8 cellular contexts compared by ENCODE assay signal in genomic region chr11:70650075-70650909, GRCh38.
A peak's percentile ranks its signal among the peaks of the same experiment; 100 is the strongest.
DNase-seq lines count a peak whose midpoint lies in the region; ATAC-seq, FAIRE-seq and TF ChIP-seq lines count a peak whose summit lies in the region.

No MANE protein-coding gene starts in this region.

- peaks cover 17% of the 10 kb centered on the region for H3K4me1 Mint-ChIP-seq in neural crest cell

- H3K9me3 Mint-ChIP-seq in neural crest cell: no peaks in the 10 kb centered on the region

- no peak overlapping the region for H3K4me3 Mint-ChIP-seq in neural crest cell

- no peak overlapping the region for H3K27ac ChIP-seq in kidney (ENCODE audit: low read depth in 2 of 2, low read length in 2 of 2)

- no peak overlapping the region for H3K9ac ChIP-seq in kidney (ENCODE audit: low read length in 2 of 2)

- intact Hi-C loops in kidney (cut with DNase I): no loop called here

- no peaks in the 10 kb centered on the region for H3K36me3 ChIP-seq in kidney (ENCODE audit: control insufficient read depth in 1 of 2, insufficient read depth in 2 of 2, low read length in 2 of 2)

- no peaks in the 10 kb centered on the region for H3K36me3 Mint-ChIP-seq in neural crest cell (ENCODE audit: low read depth)

- FAIRE-seq in kidney (lab: Jason Lieb, UNC): no peak

- DNase-seq in AG08395 (ENCODE audit: low spot score) (peak; percentile 90), HCEC 1CT (peak; percentile 45), SW480 (ENCODE audit: low spot score) (peak; percentile 75), epithelial cell of proximal tubule (ENCODE audit: low read depth) (no peak), neural crest cell (ENCODE audit: low read depth, low spot score) (peak; percentile 92), kidney (no peak)
- DNase-seq in activated CD4-positive, CD25-positive, alpha-beta regulatory T cell treated with anti-CD3 and anti-CD28 coated beads, Interleukin-2, amount 50 U/mL, for 72 hours: no peak

- no peak overlapping the region for H3K27ac Mint-ChIP-seq in neural crest cell (ENCODE audit: unreplicated experiment)

- no peaks in the 10 kb centered on the region for H3K4me1 ChIP-seq in kidney (ENCODE audit: control insufficient read depth in 1 of 2, insufficient read depth in 1 of 2, low read depth in 1 of 2, low read length in 2 of 2)

- H3K4me3 ChIP-seq in epithelial cell of proximal tubule (ENCODE audit: low read depth, low read length) (no peak overlapping the region), kidney (ENCODE audit: low read length in 2 of 2) (no peak overlapping the region)

- TF ChIP-seq CTCF in epithelial cell of proximal tubule (conservative IDR thresholded peaks at IDR 0.05; ENCODE audit: low read depth, low read length) (peak; percentile 3), neural crest cell (conservative IDR thresholded peaks at IDR 0.05) (no peak), kidney (IDR thresholded peaks at IDR 0.05; ENCODE audit: borderline replicate concordance, extremely low read depth, insufficient read depth) (no peak)

- H3K9me3 ChIP-seq in kidney (ENCODE audit: control insufficient read depth in 1 of 2, low read length in 2 of 2): no peaks in the 10 kb centered on the region

- ATAC-seq in GM21723 (IDR thresholded peaks at IDR 0.05; ENCODE audit: unreplicated experiment): no peak

- H3K27me3 Mint-ChIP-seq in neural crest cell (ENCODE audit: low read depth): peaks cover 4% of the 10 kb centered on the region

Comparison
In these comparisons a context has a peak if more than half of its experiments do, and no peak if none do; other contexts are left out.
1. DNase-seq: peak in AG08395 (single experiment), HCEC 1CT (single experiment), SW480 (single experiment) and neural crest cell (single experiment); none in epithelial cell of proximal tubule (single experiment), activated CD4-positive, CD25-positive, alpha-beta regulatory T cell treated with anti-CD3 and anti-CD28 coated beads, Interleukin-2, amount 50 U/mL, for 72 hours (single experiment) and kidney (single experiment).